ENCODE assay signal across 25 cellular contexts in the genomic region with DNA sequence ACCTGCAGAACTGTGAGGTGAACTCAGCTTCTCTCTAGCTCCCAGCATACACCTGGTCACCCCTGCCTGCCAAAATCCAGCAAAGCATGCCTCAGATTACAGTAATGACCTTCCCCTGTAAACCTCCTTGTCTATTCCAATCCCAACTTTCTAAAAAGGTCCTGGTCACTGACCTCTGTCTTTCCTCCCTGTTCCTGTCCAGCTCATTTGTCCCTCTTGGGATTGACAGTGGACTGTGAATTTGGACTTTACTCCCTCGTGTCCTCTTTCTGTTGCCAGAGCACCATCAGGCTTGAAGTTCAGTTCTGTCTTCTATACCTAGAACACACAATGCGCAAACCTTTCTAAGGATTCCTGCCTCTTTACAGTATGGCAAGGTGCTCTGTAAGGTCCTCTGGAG.
"Had no signal": no experiment of that assay in that cellular context is flagged by ENCODE, and none has a peak within 500 bp of the region (broad histone marks: within the 10 kb centered on the region; RNA-seq: fewer than 3 reads in every experiment).

No MANE protein-coding gene starts in this region.

- H3K27me3 ChIP-seq: ascending aorta, body of pancreas, Peyer's patch, SJSA1 had no signal

- H3K9me3 Mint-ChIP-seq: activated CD4-positive, alpha-beta T cell treated with anti-CD3 and anti-CD28 coated beads, Interleukin-2, amount 10 ng/mL, durations not matched to agents 24 days and 14 days; activated naive CD4-positive, alpha-beta T cell treated with anti-CD3 and anti-CD28 coated beads, Interleukin-2, amount 50 U/mL, for 24 hours; activated naive CD8-positive, alpha-beta T cell treated with anti-CD3 and anti-CD28 coated beads, Interleukin-2, amount 50 U/mL, for 24 hours; WTC11 had no signal

- H3K9me3 ChIP-seq: ascending aorta, body of pancreas, Peyer's patch, SJSA1 had no signal

- H3K27me3 Mint-ChIP-seq: activated CD4-positive, alpha-beta T cell treated with anti-CD3 and anti-CD28 coated beads, Interleukin-2, amount 10 ng/mL, durations not matched to agents 24 days and 14 days; activated CD8-positive, alpha-beta memory T cell treated with anti-CD3 and anti-CD28 coated beads, Interleukin-2, amount 10 ng/mL, durations not matched to agents 7 days and 5 days; activated naive CD4-positive, alpha-beta T cell treated with anti-CD3 and anti-CD28 coated beads, Interleukin-2, amount 50 U/mL, for 24 hours; activated naive CD8-positive, alpha-beta T cell treated with anti-CD3 and anti-CD28 coated beads, Interleukin-2, amount 50 U/mL, for 24 hours had no signal

- H3K27ac Mint-ChIP-seq: activated CD4-positive, alpha-beta T cell treated with anti-CD3 and anti-CD28 coated beads, Interleukin-2, amount 10 ng/mL, durations not matched to agents 24 days and 14 days; activated CD8-positive, alpha-beta memory T cell treated with anti-CD3 and anti-CD28 coated beads, Interleukin-2, amount 10 ng/mL, durations not matched to agents 7 days and 5 days; activated naive CD4-positive, alpha-beta T cell treated with anti-CD3 and anti-CD28 coated beads, Interleukin-2, amount 50 U/mL, for 24 hours; activated naive CD8-positive, alpha-beta T cell treated with anti-CD3 and anti-CD28 coated beads, Interleukin-2, amount 50 U/mL, for 24 hours; WTC11 had no signal

- ATAC-seq: activated CD8-positive, alpha-beta memory T cell treated with anti-CD3 and anti-CD28 coated beads, Interleukin-2, amount 10 ng/mL, durations not matched to agents 7 days and 5 days; activated naive CD8-positive, alpha-beta T cell treated with anti-CD3 and anti-CD28 coated beads, Interleukin-2, amount 50 U/mL, for 24 hours; body of pancreas; SK-N-SH treated with all-trans-retinoic acid at 6 μM for 48 hours; WTC11 had no signal

- H3K27ac ChIP-seq: ascending aorta, body of pancreas, Peyer's patch, RWPE1, SJSA1 had no signal

- H3K4me1 Mint-ChIP-seq: activated CD8-positive, alpha-beta memory T cell treated with anti-CD3 and anti-CD28 coated beads, Interleukin-2, amount 10 ng/mL, durations not matched to agents 7 days and 5 days; activated naive CD8-positive, alpha-beta T cell treated with anti-CD3 and anti-CD28 coated beads, Interleukin-2, amount 50 U/mL, for 24 hours; WTC11 had no signal

- H3K4me3 ChIP-seq: ascending aorta, body of pancreas, Peyer's patch, SJSA1 had no signal

- H3K4me1 ChIP-seq: ascending aorta, Peyer's patch, SJSA1 had no signal

- H3K4me3 Mint-ChIP-seq: activated CD4-positive, alpha-beta T cell treated with anti-CD3 and anti-CD28 coated beads, Interleukin-2, amount 10 ng/mL, durations not matched to agents 24 days and 14 days; activated CD8-positive, alpha-beta memory T cell treated with anti-CD3 and anti-CD28 coated beads, Interleukin-2, amount 10 ng/mL, durations not matched to agents 7 days and 5 days; activated naive CD4-positive, alpha-beta T cell treated with anti-CD3 and anti-CD28 coated beads, Interleukin-2, amount 50 U/mL, for 24 hours; activated naive CD8-positive, alpha-beta T cell treated with anti-CD3 and anti-CD28 coated beads, Interleukin-2, amount 50 U/mL, for 24 hours; WTC11 had no signal

- DNase-seq: activated CD4-positive, alpha-beta T cell treated with anti-CD3 and anti-CD28 coated beads, Interleukin-2, amount 50 U/mL, for 48 hours; activated CD4-positive, CD25-positive, alpha-beta regulatory T cell treated with anti-CD3 and anti-CD28 coated beads, Interleukin-2, amount 50 U/mL, for 72 hours; activated CD8-positive, alpha-beta memory T cell treated with anti-CD3 and anti-CD28 coated beads, Interleukin-2, amount 10 ng/mL, durations not matched to agents 7 days and 5 days; activated naive CD8-positive, alpha-beta T cell treated with anti-CD3 and anti-CD28 coated beads, Interleukin-2, amount 50 U/mL, for 24 hours; activated T-cell treated with anti-CD3 and anti-CD28 coated beads, Interleukin-2, amount 50 U/mL, for 48 hours; amniotic stem cell; body of pancreas; MM.1S; NCI-H1105 treated with DMSO at 0.1 percent for 48 hours; NCI-H146; NCI-H187 treated with DMSO at 0.1 percent for 48 hours; NCI-H2081 treated with DMSO at 0.1 percent for 48 hours; NCI-H446; NCI-H524; Peyer's patch; Right ventricle myocardium superior; SW 1271; T-helper 9 cell had no signal
